20 cellular contexts compared by ENCODE assay signal in genomic region chr3:182651461-182651860, GRCh38.
"Had no signal": no experiment of that assay in that cellular context is flagged by ENCODE, and none has a peak within 500 bp of the region (broad histone marks: within the 10 kb centered on the region; RNA-seq: fewer than 3 reads in every experiment).

No MANE protein-coding gene starts in this region.

- H3K27ac Mint-ChIP-seq: endodermal cell; naive thymus-derived CD8-positive, alpha-beta T cell had no signal

- H3K4me1 Mint-ChIP-seq: endodermal cell; naive thymus-derived CD8-positive, alpha-beta T cell; neural crest cell had no signal

- ATAC-seq: foreskin keratinocyte; left lung; naive thymus-derived CD8-positive, alpha-beta T cell had no signal

- H3K4me3 Mint-ChIP-seq: endodermal cell; naive thymus-derived CD8-positive, alpha-beta T cell; neural crest cell had no signal

- H3K27me3 ChIP-seq: foreskin keratinocyte, right atrium auricular region, upper lobe of left lung, uterus had no signal

- H3K36me3 Mint-ChIP-seq: naive thymus-derived CD8-positive, alpha-beta T cell had no signal

- H3K4me1 ChIP-seq: foreskin keratinocyte, left lung, right atrium auricular region, upper lobe of left lung, uterus had no signal

- H3K4me3 ChIP-seq: coronary artery, left lung, right atrium auricular region, smooth muscle cell, upper lobe of left lung, uterus had no signal

- FAIRE-seq: endothelial cell of umbilical vein, islet of Langerhans had no signal

- H3K4me2 ChIP-seq: smooth muscle cell had no signal

- H3K36me3 ChIP-seq: left lung, right atrium auricular region, upper lobe of left lung, uterus had no signal

- H3K27ac ChIP-seq: coronary artery, foreskin keratinocyte, left lung, right atrium auricular region, upper lobe of left lung, uterus had no signal

- H3K9me3 ChIP-seq: left lung, right atrium auricular region, upper lobe of left lung, uterus had no signal

- DNase-seq: effector CD4-positive, alpha-beta T cell; endodermal cell; erythroblast; foreskin keratinocyte; head of caudate nucleus; hippocampal formation; kidney glomerular epithelial cell; left lung; mesendoderm; naive thymus-derived CD8-positive, alpha-beta T cell; stimulated activated CD4-positive, alpha-beta T cell treated with anti-CD3 and anti-CD28 coated beads, Interleukin-2, amount 100 ng/mL, for 48 hours; stimulated activated naive CD4-positive, alpha-beta T cell treated with Interleukin-2 at 50 U/mL for 16 hours; upper lobe of left lung; uterus had no signal

- H3K9me3 Mint-ChIP-seq: endodermal cell had no signal
